ENCODE assay signal across 8 cellular contexts in the genomic region with DNA sequence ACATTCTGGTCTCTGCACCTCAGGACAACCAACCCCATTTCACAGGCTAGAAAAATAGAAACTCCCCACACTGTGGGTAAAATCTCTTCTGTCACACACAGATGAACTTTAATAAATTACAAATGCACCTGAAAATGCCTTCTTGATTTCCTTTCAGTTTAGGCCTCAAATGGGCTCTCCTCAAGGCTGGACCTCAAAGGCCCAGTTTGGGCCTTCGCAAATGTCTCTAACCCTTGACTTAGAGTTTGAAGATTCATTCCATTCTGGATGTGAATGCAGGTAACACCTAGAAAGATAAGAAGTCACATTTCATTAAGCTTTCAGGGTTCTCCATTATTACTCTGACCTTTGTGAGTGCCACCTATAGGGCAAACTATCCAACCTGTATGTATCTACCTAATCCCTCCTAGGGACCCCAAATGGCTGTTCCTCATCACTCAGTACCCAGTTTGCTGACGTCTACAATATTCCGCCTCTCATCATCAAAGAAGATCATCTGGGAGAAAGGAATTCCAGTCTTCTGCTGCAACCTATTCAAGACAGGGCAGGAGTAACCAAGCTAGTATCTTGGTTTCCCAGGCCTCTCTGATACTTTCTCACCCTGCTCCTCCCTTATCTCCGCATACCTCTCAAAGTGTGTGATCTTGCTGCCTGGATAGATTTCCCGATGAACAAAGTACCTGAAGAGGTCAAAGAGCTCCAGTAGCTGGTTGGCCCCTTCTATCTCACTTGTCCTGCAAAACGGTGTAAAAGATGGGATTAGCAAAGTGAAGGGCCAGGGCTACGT. TPM values are rescaled to one million over a fixed set of nuclear protein-coding genes. Genes with fewer than 3 reads are reported as not detected.
DNase-seq lines count a peak whose midpoint lies in the region; ATAC-seq, FAIRE-seq and TF ChIP-seq lines count a peak whose summit lies in the region.

No MANE protein-coding gene starts in this region.

- H4K20me1 ChIP-seq in astrocyte (ENCODE audit: insufficient read depth, low read length) = no peaks in the 10 kb centered on the region

- no peak for FAIRE-seq in astrocyte (lab: Jason Lieb, UNC)

- H3K9me3 ChIP-seq in astrocyte (ENCODE audit: insufficient read depth, low read depth, low read length) = no peaks in the 10 kb centered on the region
- H3K9me3 ChIP-seq in thoracic aorta = no peaks in the 10 kb centered on the region

- no peaks in the 10 kb centered on the region for H3K27me3 ChIP-seq in astrocyte (ENCODE audit: insufficient read depth, low read length)
- no peaks in the 10 kb centered on the region for H3K27me3 ChIP-seq in thoracic aorta (replicated peaks; ENCODE audit: insufficient read depth)

- DNase-seq in activated CD8-positive, alpha-beta memory T cell treated with anti-CD3 and anti-CD28 coated beads, Interleukin-2, amount 10 ng/mL, durations not matched to agents 7 days and 5 days = no peak
- no peak for DNase-seq in activated CD8-positive, alpha-beta memory T cell treated with anti-CD3 and anti-CD28 coated beads, Interleukin-2, amount 50 U/mL, for 4 hours
- no peak for DNase-seq in astrocyte (ENCODE audit: low read depth)
- peak; percentile 14 for DNase-seq in left lobe of liver (ENCODE audit: low spot score)
- DNase-seq in thoracic aorta (ENCODE audit: low spot score) = no peak
- DNase-seq in NCI-H2029 treated with DMSO at 0.1 percent for 48 hours (lab: John Stamatoyannopoulos, UW) = no peak
- DNase-seq in iPS-NIHi7 (ENCODE audit: extremely low spot score) = no peak
- no peak for DNase-seq in NCI-H2196 treated with DMSO at 0.1 percent for 48 hours (lab: John Stamatoyannopoulos, UW; ENCODE audit: unreplicated experiment)

- peak overlapping the region; percentile 98 for H3K27ac ChIP-seq in astrocyte (ENCODE audit: low read depth, low read length)
- H3K27ac ChIP-seq in thoracic aorta = peak overlapping the region; percentile 95 to 97

- H3K27me3 Mint-ChIP-seq in activated CD8-positive, alpha-beta memory T cell treated with anti-CD3 and anti-CD28 coated beads, Interleukin-2, amount 10 ng/mL, durations not matched to agents 7 days and 5 days = no peaks in the 10 kb centered on the region
- H3K27me3 Mint-ChIP-seq in astrocyte (ENCODE audit: low read depth, unreplicated experiment) = no peaks in the 10 kb centered on the region

- H3K4me1 ChIP-seq in astrocyte (ENCODE audit: insufficient read depth, low read length) = peaks cover 8% of the 10 kb centered on the region
- H3K4me1 ChIP-seq in thoracic aorta (ENCODE audit: control insufficient read depth in 1 of 2, low read depth in 2 of 2) = peaks cover 19 to 36% of the 10 kb centered on the region in 2 donors

- H3K36me3 Mint-ChIP-seq in activated CD8-positive, alpha-beta memory T cell treated with anti-CD3 and anti-CD28 coated beads, Interleukin-2, amount 10 ng/mL, durations not matched to agents 7 days and 5 days = peaks cover 35% of the 10 kb centered on the region
- peaks cover 19% of the 10 kb centered on the region for H3K36me3 Mint-ChIP-seq in astrocyte (ENCODE audit: low read depth, unreplicated experiment)

- H3K27ac Mint-ChIP-seq in activated CD8-positive, alpha-beta memory T cell treated with anti-CD3 and anti-CD28 coated beads, Interleukin-2, amount 10 ng/mL, durations not matched to agents 7 days and 5 days = peak overlapping the region; percentile 99
- peak overlapping the region; percentile 100 for H3K27ac Mint-ChIP-seq in astrocyte (ENCODE audit: unreplicated experiment)

- H2AFZ ChIP-seq in astrocyte (ENCODE audit: low read depth, low read length) = peak overlapping the region; percentile 97

- H3K4me3 ChIP-seq in astrocyte (ENCODE audit: insufficient read depth, low read depth, low read length) (peak overlapping the region; percentile 87), thoracic aorta (peak overlapping the region; percentile 89)

- H3K4me1 Mint-ChIP-seq in activated CD8-positive, alpha-beta memory T cell treated with anti-CD3 and anti-CD28 coated beads, Interleukin-2, amount 10 ng/mL, durations not matched to agents 7 days and 5 days = peaks cover 49% of the 10 kb centered on the region
- H3K4me1 Mint-ChIP-seq in astrocyte (ENCODE audit: low read depth, unreplicated experiment) = peaks cover 11% of the 10 kb centered on the region

- peaks cover 19% of the 10 kb centered on the region for H3K79me2 ChIP-seq in astrocyte (ENCODE audit: insufficient read depth, low read length)

- H3K4me2 ChIP-seq in astrocyte (ENCODE audit: low read length) = peak overlapping the region; percentile 83

- ATAC-seq in activated CD8-positive, alpha-beta memory T cell treated with anti-CD3 and anti-CD28 coated beads, Interleukin-2, amount 10 ng/mL, durations not matched to agents 7 days and 5 days = no peak
- no peak for ATAC-seq in left lobe of liver
- no peak for ATAC-seq in thoracic aorta (ENCODE audit: insufficient number of reproducible peaks, low FRiP score, low read depth)

- no peaks in the 10 kb centered on the region for H3K36me3 ChIP-seq in astrocyte (ENCODE audit: insufficient read depth, low read length)
- peaks cover 19% of the 10 kb centered on the region for H3K36me3 ChIP-seq in thoracic aorta

- H3K9ac ChIP-seq in astrocyte (ENCODE audit: low read length) = peak overlapping the region; percentile 98

- no peaks in the 10 kb centered on the region for H3K9me3 Mint-ChIP-seq in activated CD8-positive, alpha-beta memory T cell treated with anti-CD3 and anti-CD28 coated beads, Interleukin-2, amount 10 ng/mL, durations not matched to agents 7 days and 5 days (ENCODE audit: low read depth)
- H3K9me3 Mint-ChIP-seq in astrocyte (ENCODE audit: unreplicated experiment) = no peaks in the 10 kb centered on the region

- CTCF ChIA-PET in activated CD8-positive, alpha-beta memory T cell treated with anti-CD3 and anti-CD28 coated beads, Interleukin-2, amount 10 ng/mL, durations not matched to agents 7 days and 5 days (lab: Charles Lee) = interaction anchor here (0.5 to 5.8 kb wide), 22 partner anchors 10 to 217 kb away, joined by 3 to 48 read pairs (median 6); a partner anchor contains a TSS

- TF ChIP-seq CTCF in astrocyte (IDR thresholded peaks at IDR 0.05; ENCODE audit: insufficient read depth, low read depth, low read length) (no peak), thoracic aorta (IDR thresholded peaks at IDR 0.05) (no peak)

- peak overlapping the region; percentile 99 for H3K4me3 Mint-ChIP-seq in activated CD8-positive, alpha-beta memory T cell treated with anti-CD3 and anti-CD28 coated beads, Interleukin-2, amount 10 ng/mL, durations not matched to agents 7 days and 5 days
- peak overlapping the region; percentile 92 for H3K4me3 Mint-ChIP-seq in astrocyte (ENCODE audit: unreplicated experiment)

RNA-seq across cellular contexts. Expression of a gene that starts 0.8 kb away (rescaled TPM):
- 10 to 100 TPM; 80.5 to 82.5 TPM for total RNA-seq in activated CD8-positive, alpha-beta memory T cell treated with anti-CD3 and anti-CD28 coated beads, Interleukin-2, amount 10 ng/mL, durations not matched to agents 7 days and 5 days
- 26.7 and 32.2 TPM in 2 replicates for total RNA-seq in astrocyte
- total RNA-seq in left lobe of liver = 14.4 TPM
- 10 to 100 TPM; 33.4 to 58.3 TPM for total RNA-seq in thoracic aorta

RNA-seq across cellular contexts. Expression of a gene that starts 1.8 kb away (rescaled TPM):
- total RNA-seq in activated CD8-positive, alpha-beta memory T cell treated with anti-CD3 and anti-CD28 coated beads, Interleukin-2, amount 10 ng/mL, durations not matched to agents 7 days and 5 days = 10 to 100 TPM; 11.4 to 16.9 TPM
- total RNA-seq in astrocyte (8.9 and 9.9 TPM in 2 replicates), left lobe of liver (5.0 TPM), thoracic aorta (10 to 100 TPM; 15.7 to 24.0 TPM)

RNA-seq across cellular contexts. Expression of a gene that starts 8.6 kb away (rescaled TPM):
- under 1 TPM in 1 of 2 experiments, not detected in 1; 0.42 TPM for total RNA-seq in activated CD8-positive, alpha-beta memory T cell treated with anti-CD3 and anti-CD28 coated beads, Interleukin-2, amount 10 ng/mL, durations not matched to agents 7 days and 5 days
- 0.22 and 0.34 TPM in 2 replicates for total RNA-seq in astrocyte
- 0.35 TPM for total RNA-seq in left lobe of liver
- not detected for total RNA-seq in thoracic aorta

RNA-seq across cellular contexts. Expression of a gene that starts 18.1 kb away (rescaled TPM):
- 100 to 1,000 TPM; 181 to 205 TPM for total RNA-seq in activated CD8-positive, alpha-beta memory T cell treated with anti-CD3 and anti-CD28 coated beads, Interleukin-2, amount 10 ng/mL, durations not matched to agents 7 days and 5 days
- total RNA-seq in astrocyte (233 and 251 TPM in 2 replicates), left lobe of liver (66.7 TPM), thoracic aorta (10 to 100 TPM; 76.0 to 91.4 TPM)

RNA-seq across cellular contexts. Expression of a gene that starts 18.7 kb away (rescaled TPM):
- total RNA-seq in activated CD8-positive, alpha-beta memory T cell treated with anti-CD3 and anti-CD28 coated beads, Interleukin-2, amount 10 ng/mL, durations not matched to agents 7 days and 5 days = 10 to 100 TPM; 70.6 to 71.3 TPM
- total RNA-seq in astrocyte = 55.5 and 66.5 TPM in 2 replicates
- total RNA-seq in left lobe of liver = 30.3 TPM
- 10 to 100 TPM; 39.2 to 51.3 TPM for total RNA-seq in thoracic aorta
